ENCODE assay signal across 40 cellular contexts in the genomic region with DNA sequence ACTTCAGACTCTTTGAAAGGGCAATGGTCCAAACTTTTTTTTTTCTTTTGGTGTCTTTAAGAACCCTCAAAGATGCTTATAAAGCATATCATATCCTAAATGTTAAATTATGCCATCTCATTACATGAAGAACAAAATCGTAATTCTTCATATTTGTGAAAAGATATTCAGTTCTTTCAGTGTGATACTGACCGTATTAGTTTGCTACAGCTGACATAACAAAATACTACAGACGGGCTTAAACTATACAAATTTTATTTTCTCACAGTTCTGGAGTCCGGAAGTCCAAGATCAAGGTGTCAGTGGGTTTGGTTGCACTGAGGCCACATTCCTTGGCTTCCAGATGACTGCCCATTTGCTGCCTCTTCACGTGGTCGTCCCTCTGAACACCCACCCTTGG.
"Had no signal": no experiment of that assay in that cellular context is flagged by ENCODE, and none has a peak within 500 bp of the region (broad histone marks: within the 10 kb centered on the region; RNA-seq: fewer than 3 reads in every experiment).

No MANE protein-coding gene starts in this region.

- H3K27ac Mint-ChIP-seq: activated naive CD4-positive, alpha-beta T cell treated with anti-CD3 and anti-CD28 coated beads for 36 hours; activated naive CD4-positive, alpha-beta T cell treated with anti-CD3 and anti-CD28 coated beads, Interleukin-2, amount 10 ng/mL, durations not matched to agents 7 days and 5 days; activated naive CD4-positive, alpha-beta T cell treated with anti-CD3 and anti-CD28 coated beads, Interleukin-2, amount 50 U/mL, for 24 hours; activated naive CD4-positive, alpha-beta T cell treated with anti-CD3 and anti-CD28 coated beads, Interleukin-2, amount 50 U/mL, for 72 hours; activated naive CD8-positive, alpha-beta T cell; activated naive CD8-positive, alpha-beta T cell treated with anti-CD3 and anti-CD28 coated beads for 36 hours; activated naive CD8-positive, alpha-beta T cell treated with anti-CD3 and anti-CD28 coated beads, Interleukin-2, amount 10 ng/mL, durations not matched to agents 7 days and 5 days; activated naive CD8-positive, alpha-beta T cell treated with anti-CD3 and anti-CD28 coated beads, Interleukin-2, amount 50 U/mL, for 24 hours; activated T-cell treated with anti-CD3 and anti-CD28 coated beads, Interleukin-2, amount 50 U/mL, for 24 hours; activated T-cell treated with anti-CD3 and anti-CD28 coated beads, Interleukin-2, amount 50 U/mL, for 72 hours; activated T-helper 1 cell treated with anti-CD3 and anti-CD28 coated beads, Interleukin-12 subunit alpha, Interleukin-12 subunit beta, Interleukin-2, Interleukin-4 antibody, amounts not matched to agents 30 ng/mL and 10 ng/mL and 1 ng/mL, durations not matched to agents 14 hours and 24 hours and 36 hours; activated T-helper 17 cell treated with anti-CD3 and anti-CD28 coated beads, Interleukin-2, amount 50 U/mL, for 72 hours; activated T-helper 2 cell treated with anti-CD3 and anti-CD28 coated beads, Interferon-gamma antibody, Interleukin-2, Interleukin-4, amounts not matched to agents 10 μg/mL and 5 μg/mL and 100 μg/mL, durations not matched to agents 14 hours and 24 hours and 36 hours; brain had no signal

- H3K4me3 Mint-ChIP-seq: activated naive CD4-positive, alpha-beta T cell treated with anti-CD3 and anti-CD28 coated beads for 36 hours; activated naive CD4-positive, alpha-beta T cell treated with anti-CD3 and anti-CD28 coated beads, Interleukin-2, amount 10 ng/mL, durations not matched to agents 7 days and 5 days; activated naive CD4-positive, alpha-beta T cell treated with anti-CD3 and anti-CD28 coated beads, Interleukin-2, amount 50 U/mL, for 24 hours; activated naive CD8-positive, alpha-beta T cell; activated naive CD8-positive, alpha-beta T cell treated with anti-CD3 and anti-CD28 coated beads for 36 hours; activated naive CD8-positive, alpha-beta T cell treated with anti-CD3 and anti-CD28 coated beads, Interleukin-2, amount 10 ng/mL, durations not matched to agents 7 days and 5 days; activated naive CD8-positive, alpha-beta T cell treated with anti-CD3 and anti-CD28 coated beads, Interleukin-2, amount 50 U/mL, for 24 hours; activated T-cell treated with anti-CD3 and anti-CD28 coated beads, Interleukin-2, amount 50 U/mL, for 24 hours; activated T-cell treated with anti-CD3 and anti-CD28 coated beads, Interleukin-2, amount 50 U/mL, for 4 hours; activated T-cell treated with anti-CD3 and anti-CD28 coated beads, Interleukin-2, amount 50 U/mL, for 72 hours; activated T-helper 1 cell treated with anti-CD3 and anti-CD28 coated beads, Interleukin-12 subunit alpha, Interleukin-12 subunit beta, Interleukin-2, Interleukin-4 antibody, amounts not matched to agents 30 ng/mL and 10 ng/mL and 1 ng/mL, durations not matched to agents 14 hours and 24 hours and 36 hours; activated T-helper 17 cell treated with anti-CD3 and anti-CD28 coated beads, Interleukin-2, amount 50 U/mL, for 72 hours; brain; central memory CD8-positive, alpha-beta T cell had no signal

- H3K36me3 ChIP-seq: adrenal gland, ascending aorta, brain microvascular endothelial cell, breast epithelium, cardiac muscle cell had no signal

- H3K9me3 ChIP-seq: adrenal gland, ascending aorta, body of pancreas had no signal

- DNase-seq: activated effector memory CD4-positive, alpha-beta T cell treated with anti-CD3 and anti-CD28 coated beads, Interleukin-2, amount 50 U/mL, for 16 hours; activated effector memory CD4-positive, alpha-beta T cell treated with Interleukin-2 at 50 U/mL for 16 hours; activated gamma-delta T cell; activated gamma-delta T cell treated with Interleukin-2 at 50 U/mL for 16 hours; activated naive CD4-positive, alpha-beta T cell; activated naive CD4-positive, alpha-beta T cell treated with anti-CD3 and anti-CD28 coated beads for 36 hours; activated naive CD4-positive, alpha-beta T cell treated with anti-CD3 and anti-CD28 coated beads, Interleukin-2, amount 10 ng/mL, durations not matched to agents 7 days and 5 days; activated naive CD4-positive, alpha-beta T cell treated with anti-CD3 and anti-CD28 coated beads, Interleukin-2, amount 50 U/mL, for 16 hours; activated naive CD4-positive, alpha-beta T cell treated with Interleukin-2 at 50 U/mL for 16 hours; activated naive CD8-positive, alpha-beta T cell treated with anti-CD3 and anti-CD28 coated beads for 36 hours; activated naive CD8-positive, alpha-beta T cell treated with anti-CD3 and anti-CD28 coated beads, Interleukin-2, amount 10 ng/mL, durations not matched to agents 7 days and 5 days; activated naive CD8-positive, alpha-beta T cell treated with anti-CD3 and anti-CD28 coated beads, Interleukin-2, amount 50 U/mL, for 24 hours; activated T-cell treated with anti-CD3 and anti-CD28 coated beads, Interleukin-2, amount 50 U/mL, for 1 hour; activated T-cell treated with anti-CD3 and anti-CD28 coated beads, Interleukin-2, amount 50 U/mL, for 24 hours; activated T-cell treated with anti-CD3 and anti-CD28 coated beads, Interleukin-2, amount 50 U/mL, for 4 hours; activated T-cell treated with anti-CD3 and anti-CD28 coated beads, Interleukin-2, amount 50 U/mL, for 48 hours; activated T-cell treated with anti-CD3 and anti-CD28 coated beads, Interleukin-2, amount 50 U/mL, for 72 hours; adrenal gland; amniotic stem cell; amygdala; anterior cingulate cortex; aorta; body of pancreas; brain microvascular endothelial cell; caudate nucleus; central memory CD4-positive, alpha-beta T cell; cerebellar nuclear complex had no signal

- H3K36me3 Mint-ChIP-seq: activated naive CD4-positive, alpha-beta T cell treated with anti-CD3 and anti-CD28 coated beads, Interleukin-2, amount 10 ng/mL, durations not matched to agents 7 days and 5 days; activated naive CD4-positive, alpha-beta T cell treated with anti-CD3 and anti-CD28 coated beads, Interleukin-2, amount 50 U/mL, for 24 hours; activated naive CD8-positive, alpha-beta T cell; activated naive CD8-positive, alpha-beta T cell treated with anti-CD3 and anti-CD28 coated beads for 36 hours; activated naive CD8-positive, alpha-beta T cell treated with anti-CD3 and anti-CD28 coated beads, Interleukin-2, amount 10 ng/mL, durations not matched to agents 7 days and 5 days; brain had no signal

- H3K4me3 ChIP-seq: adrenal gland, ascending aorta, body of pancreas, breast epithelium, cardiac muscle cell had no signal

- ATAC-seq: activated naive CD4-positive, alpha-beta T cell treated with anti-CD3 and anti-CD28 coated beads, Interleukin-2, amount 50 U/mL, for 72 hours; activated naive CD8-positive, alpha-beta T cell treated with anti-CD3 and anti-CD28 coated beads, Interleukin-2, amount 50 U/mL, for 24 hours; activated T-cell treated with anti-CD3 and anti-CD28 coated beads, Interleukin-2, amount 50 U/mL, for 4 hours; activated T-cell treated with anti-CD3 and anti-CD28 coated beads, Interleukin-2, amount 50 U/mL, for 72 hours; activated T-helper 17 cell treated with anti-CD3 and anti-CD28 coated beads, Interleukin-2, amount 50 U/mL, for 72 hours; body of pancreas had no signal

- H3K27me3 ChIP-seq: adrenal gland, ascending aorta, body of pancreas, brain microvascular endothelial cell, breast epithelium, cardiac muscle cell had no signal

- H3K4me1 ChIP-seq: adrenal gland, ascending aorta, body of pancreas, breast epithelium had no signal

- H3K27me3 Mint-ChIP-seq: activated naive CD4-positive, alpha-beta T cell treated with anti-CD3 and anti-CD28 coated beads, Interleukin-2, amount 10 ng/mL, durations not matched to agents 7 days and 5 days; activated naive CD4-positive, alpha-beta T cell treated with anti-CD3 and anti-CD28 coated beads, Interleukin-2, amount 50 U/mL, for 24 hours; activated naive CD8-positive, alpha-beta T cell; activated naive CD8-positive, alpha-beta T cell treated with anti-CD3 and anti-CD28 coated beads for 36 hours; activated naive CD8-positive, alpha-beta T cell treated with anti-CD3 and anti-CD28 coated beads, Interleukin-2, amount 10 ng/mL, durations not matched to agents 7 days and 5 days; activated naive CD8-positive, alpha-beta T cell treated with anti-CD3 and anti-CD28 coated beads, Interleukin-2, amount 50 U/mL, for 24 hours; activated T-cell treated with anti-CD3 and anti-CD28 coated beads, Interleukin-2, amount 50 U/mL, for 24 hours; activated T-helper 17 cell treated with anti-CD3 and anti-CD28 coated beads, Interleukin-2, amount 50 U/mL, for 72 hours; central memory CD8-positive, alpha-beta T cell had no signal

- H3K9me3 Mint-ChIP-seq: activated naive CD8-positive, alpha-beta T cell treated with anti-CD3 and anti-CD28 coated beads, Interleukin-2, amount 10 ng/mL, durations not matched to agents 7 days and 5 days had no signal

- H3K4me1 Mint-ChIP-seq: activated naive CD4-positive, alpha-beta T cell treated with anti-CD3 and anti-CD28 coated beads, Interleukin-2, amount 10 ng/mL, durations not matched to agents 7 days and 5 days; activated naive CD4-positive, alpha-beta T cell treated with anti-CD3 and anti-CD28 coated beads, Interleukin-2, amount 50 U/mL, for 24 hours; activated naive CD8-positive, alpha-beta T cell treated with anti-CD3 and anti-CD28 coated beads for 36 hours; activated naive CD8-positive, alpha-beta T cell treated with anti-CD3 and anti-CD28 coated beads, Interleukin-2, amount 10 ng/mL, durations not matched to agents 7 days and 5 days; activated naive CD8-positive, alpha-beta T cell treated with anti-CD3 and anti-CD28 coated beads, Interleukin-2, amount 50 U/mL, for 24 hours; activated T-helper 17 cell treated with anti-CD3 and anti-CD28 coated beads, Interleukin-2, amount 50 U/mL, for 72 hours; brain; central memory CD8-positive, alpha-beta T cell had no signal

- H3K27ac ChIP-seq: adrenal gland, ascending aorta, body of pancreas, brain microvascular endothelial cell, breast epithelium, cardiac muscle cell had no signal

- FAIRE-seq: astrocyte, bronchial epithelial cell had no signal
